ENCODE assay signal across 11 cellular contexts in the genomic region with DNA sequence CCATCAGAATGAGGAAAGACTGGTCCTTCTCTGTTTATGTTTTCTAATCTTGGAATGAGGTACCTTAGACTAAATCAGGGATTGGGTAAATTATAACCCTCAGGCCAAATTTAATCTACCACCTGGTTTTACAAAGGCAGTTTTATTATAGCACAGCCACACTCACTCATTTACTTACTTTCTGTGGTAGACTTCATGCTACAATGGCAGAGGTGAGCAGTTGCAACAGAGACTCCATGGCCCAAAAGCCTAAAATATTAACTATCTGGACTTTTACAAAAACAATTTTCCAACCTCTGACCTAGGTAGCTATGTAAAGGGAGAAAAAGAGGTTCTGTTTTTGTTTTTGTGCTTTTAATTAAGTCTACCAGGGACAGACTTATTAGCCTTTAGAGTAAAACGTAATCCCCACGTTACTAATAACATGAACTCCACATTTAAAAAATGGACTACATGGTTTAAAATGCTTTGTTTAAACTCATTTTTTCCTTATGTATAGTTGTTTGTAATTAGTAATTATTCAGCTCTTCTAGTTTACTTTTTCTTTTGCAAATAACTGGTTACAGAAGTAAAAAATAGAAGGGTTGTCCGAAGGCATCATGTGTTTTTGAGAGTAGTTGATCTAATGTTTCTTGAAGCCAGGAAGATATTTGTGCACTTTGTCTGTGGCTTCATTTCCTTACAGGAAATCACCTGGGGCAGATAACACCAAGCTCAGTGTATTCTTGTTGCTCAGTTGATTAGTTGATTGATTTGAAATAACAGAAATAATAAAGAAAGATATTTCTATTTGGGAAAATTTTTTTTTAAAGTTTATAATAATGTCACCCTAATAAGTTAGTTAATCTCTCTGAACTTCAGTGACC. TPM values are rescaled to one million over a fixed set of nuclear protein-coding genes. Genes with fewer than 3 reads are reported as not detected.
A peak's percentile ranks its signal among the peaks of the same experiment; 100 is the strongest.
DNase-seq lines count a peak whose midpoint lies in the region; ATAC-seq and TF ChIP-seq lines count a peak whose summit lies in the region.
"Had no signal": no experiment of that assay in that cellular context is flagged by ENCODE, and none has a peak within 500 bp of the region (broad histone marks: within the 10 kb centered on the region; RNA-seq: fewer than 3 reads in every experiment).

No MANE protein-coding gene starts in this region.

- H4K8ac ChIP-seq in mesendoderm (ENCODE audit: low read depth, low read length), result no peak overlapping the region

- no peak overlapping the region for H4K5ac ChIP-seq in mesendoderm (ENCODE audit: low read length)

- peak; percentile 77 for ATAC-seq in GM18858 (IDR thresholded peaks at IDR 0.05; ENCODE audit: unreplicated experiment)
- peak; percentile 84 for ATAC-seq in GM21447 (IDR thresholded peaks at IDR 0.05; ENCODE audit: unreplicated experiment)
- peak; percentile 77 for ATAC-seq in HG03066 (IDR thresholded peaks at IDR 0.05; ENCODE audit: low read depth, unreplicated experiment)

- peaks cover 5% of the 10 kb centered on the region for H3K9me3 Mint-ChIP-seq in activated CD4-positive, alpha-beta memory T cell treated with anti-CD3 and anti-CD28 coated beads, Interleukin-2, amount 10 ng/mL, durations not matched to agents 7 days and 5 days
- H3K9me3 Mint-ChIP-seq in glutamatergic neuron (ENCODE audit: unreplicated experiment), result no peaks in the 10 kb centered on the region

- no peak overlapping the region for H3K23ac ChIP-seq in mesendoderm (ENCODE audit: low read length)

- H2AK5ac ChIP-seq in mesendoderm (ENCODE audit: low read length), result no peak overlapping the region

- no peaks in the 10 kb centered on the region for H3K27me3 Mint-ChIP-seq in activated CD4-positive, alpha-beta memory T cell treated with anti-CD3 and anti-CD28 coated beads, Interleukin-2, amount 10 ng/mL, durations not matched to agents 7 days and 5 days
- no peaks in the 10 kb centered on the region for H3K27me3 Mint-ChIP-seq in glutamatergic neuron (ENCODE audit: unreplicated experiment)
- H3K27me3 Mint-ChIP-seq: progenitor cell of endocrine pancreas had no signal

- H3K4me3 Mint-ChIP-seq in activated CD4-positive, alpha-beta memory T cell treated with anti-CD3 and anti-CD28 coated beads, Interleukin-2, amount 10 ng/mL, durations not matched to agents 7 days and 5 days, result no peak overlapping the region
- H3K4me3 Mint-ChIP-seq in glutamatergic neuron (ENCODE audit: unreplicated experiment), result no peak overlapping the region

- H3K36me3 Mint-ChIP-seq in activated CD4-positive, alpha-beta memory T cell treated with anti-CD3 and anti-CD28 coated beads, Interleukin-2, amount 10 ng/mL, durations not matched to agents 7 days and 5 days (ENCODE audit: low read depth), result peaks cover 10% of the 10 kb centered on the region
- no peaks in the 10 kb centered on the region for H3K36me3 Mint-ChIP-seq in glutamatergic neuron (ENCODE audit: unreplicated experiment)

- no peak overlapping the region for H3K18ac ChIP-seq in mesendoderm (ENCODE audit: low read length)

- no peaks in the 10 kb centered on the region for H3K36me3 ChIP-seq in mesendoderm (ENCODE audit: control insufficient read depth, insufficient read depth, low read length)

- no peak for DNase-seq in activated CD4-positive, alpha-beta memory T cell treated with anti-CD3 and anti-CD28 coated beads, Interleukin-2, amount 10 ng/mL, durations not matched to agents 7 days and 5 days
- DNase-seq in dedifferentiated amniotic fluid mesenchymal stem cell (ENCODE audit: extremely low spot score) (no peak), glutamatergic neuron (no peak), NCI-H1092 (lab: John Stamatoyannopoulos, UW) (no peak), mesendoderm (no peak)
- DNase-seq: activated CD8-positive, alpha-beta memory T cell treated with anti-CD3 and anti-CD28 coated beads, Interleukin-2, amount 50 U/mL, for 4 hours; NCI-H2227 treated with DMSO at 0.1 percent for 48 hours had no signal

- no peak overlapping the region for H2BK5ac ChIP-seq in mesendoderm (ENCODE audit: low read length)

- H3K79me2 ChIP-seq in mesendoderm (ENCODE audit: control insufficient read depth, insufficient read depth, low read length), result no peaks in the 10 kb centered on the region

- no peak overlapping the region for H2BK15ac ChIP-seq in mesendoderm (replicated peaks; ENCODE audit: low read depth)

- no peaks in the 10 kb centered on the region for H3K79me1 ChIP-seq in mesendoderm (ENCODE audit: low read length)

- no peaks in the 10 kb centered on the region for H3K27me3 ChIP-seq in mesendoderm (ENCODE audit: insufficient read depth, low read length, poor library complexity)

- no peak overlapping the region for H3K56ac ChIP-seq in mesendoderm (ENCODE audit: low read length)

- CTCF ChIA-PET in activated CD4-positive, alpha-beta memory T cell treated with anti-CD3 and anti-CD28 coated beads, Interleukin-2, amount 10 ng/mL, durations not matched to agents 7 days and 5 days (lab: Charles Lee), result no interaction called here

- no peak overlapping the region for H3K27ac ChIP-seq in mesendoderm (ENCODE audit: low read depth, low read length)

- WGBS in mesendoderm (ENCODE audit: extremely low coverage, insufficient coverage, low lambda C conversion rate), result no CpG with 5 or more reads among the region's 3 CpGs

- H2BK120ac ChIP-seq in mesendoderm (ENCODE audit: low read depth, low read length), result no peak overlapping the region

- peaks cover 16% of the 10 kb centered on the region for H3K4me1 Mint-ChIP-seq in activated CD4-positive, alpha-beta memory T cell treated with anti-CD3 and anti-CD28 coated beads, Interleukin-2, amount 10 ng/mL, durations not matched to agents 7 days and 5 days
- H3K4me1 Mint-ChIP-seq in glutamatergic neuron (ENCODE audit: low read depth, unreplicated experiment), result peaks cover 9% of the 10 kb centered on the region

- H3K4ac ChIP-seq in mesendoderm (ENCODE audit: low read depth, low read length), result no peak overlapping the region

- no peak overlapping the region for H3K9ac ChIP-seq in mesendoderm (ENCODE audit: low read length)

- POLR2A ChIA-PET in activated CD4-positive, alpha-beta memory T cell treated with anti-CD3 and anti-CD28 coated beads, Interleukin-2, amount 10 ng/mL, durations not matched to agents 7 days and 5 days (lab: Charles Lee), result interaction anchor here (1.0 to 3.2 kb wide), 3 partner anchors 9 to 271 kb away, joined by 3 to 15 read pairs (median 3); a partner anchor contains a TSS

- TF ChIP-seq CTCF in glutamatergic neuron (IDR thresholded peaks at IDR 0.05; ENCODE audit: partially characterized antibody, unreplicated experiment), result no peak

- no peak overlapping the region for H3K4me3 ChIP-seq in mesendoderm (ENCODE audit: low read length)

- H3K4me1 ChIP-seq in mesendoderm (ENCODE audit: control insufficient read depth, low read depth, low read length), result no peaks in the 10 kb centered on the region

- H3K4me2 ChIP-seq in mesendoderm (ENCODE audit: low read length), result no peak overlapping the region

- H3K27ac Mint-ChIP-seq in activated CD4-positive, alpha-beta memory T cell treated with anti-CD3 and anti-CD28 coated beads, Interleukin-2, amount 10 ng/mL, durations not matched to agents 7 days and 5 days, result peak overlapping the region; percentile 42
- no peak overlapping the region for H3K27ac Mint-ChIP-seq in glutamatergic neuron (ENCODE audit: unreplicated experiment)
- H3K27ac Mint-ChIP-seq: progenitor cell of endocrine pancreas had no signal

RNA-seq across cellular contexts. Expression of a gene that starts 57.6 kb away (rescaled TPM):
- 10 to 100 TPM; 29.7 to 33.4 TPM for total RNA-seq in activated CD4-positive, alpha-beta memory T cell treated with anti-CD3 and anti-CD28 coated beads, Interleukin-2, amount 10 ng/mL, durations not matched to agents 7 days and 5 days
- total RNA-seq in glutamatergic neuron (ENCODE audit: unreplicated experiment), result 61.2 TPM
- 24.5 TPM for polyA plus RNA-seq in mesendoderm (2013, experiment 1 of 2)
- polyA plus RNA-seq in mesendoderm (2013, experiment 2 of 2), result 21.6 TPM
